ENCODE assay signal across 9 cellular contexts in the genomic region with DNA sequence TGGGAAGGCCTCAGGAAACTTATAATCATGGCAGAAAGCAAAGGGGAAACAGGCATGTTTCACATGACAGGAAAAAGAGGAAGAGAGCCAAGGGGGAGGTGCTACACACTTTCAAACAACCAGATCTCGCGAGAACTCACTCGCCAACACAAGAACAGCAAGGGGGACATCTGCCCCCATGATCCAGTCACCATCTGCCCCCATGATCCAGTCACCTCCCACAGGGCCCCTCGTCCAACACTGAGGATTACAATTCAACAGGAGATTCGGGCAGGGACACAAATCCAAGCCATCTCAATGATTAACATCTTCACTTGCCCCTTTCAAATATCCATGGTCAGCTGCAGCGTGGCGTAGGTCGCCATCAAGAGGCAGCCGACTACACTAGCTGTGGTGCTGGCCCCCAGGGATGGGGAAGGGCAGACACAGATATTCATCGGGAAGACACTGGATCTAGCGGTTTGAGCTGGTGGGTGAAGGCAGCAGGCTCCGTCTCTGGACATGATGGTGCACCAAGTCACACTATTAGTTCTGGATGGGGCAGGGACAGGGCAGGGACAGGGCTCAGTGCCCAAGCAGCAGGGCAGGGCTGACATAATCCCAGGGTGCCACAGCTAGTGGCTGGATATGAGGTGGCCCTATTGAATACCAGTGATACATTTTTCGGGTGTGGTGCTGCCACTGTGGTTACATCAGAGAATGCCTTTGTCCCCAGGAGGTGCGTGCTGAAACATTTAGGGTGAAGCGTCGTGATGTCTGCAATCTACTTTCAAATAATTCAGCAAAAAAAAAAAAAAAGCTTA. TPM values are rescaled to one million over a fixed set of nuclear protein-coding genes. Genes with fewer than 3 reads are reported as not detected.
DNase-seq lines count a peak whose midpoint lies in the region; ATAC-seq, FAIRE-seq and TF ChIP-seq lines count a peak whose summit lies in the region.
"Had no signal": no experiment of that assay in that cellular context is flagged by ENCODE, and none has a peak within 500 bp of the region (broad histone marks: within the 10 kb centered on the region; RNA-seq: fewer than 3 reads in every experiment).

No MANE protein-coding gene starts in this region.

- DNase-seq in A549 (ENCODE audit: low read depth in 1 of 2, low spot score in 1 of 2) (peak; percentile 31 to 61), KBM-7 (peak; percentile 54), SK-N-DZ (ENCODE audit: low spot score) (peak; percentile 99), iPS-NIHi11 (ENCODE audit: low spot score) (peak; percentile 59), GOT3 (lab: John Stamatoyannopoulos, UW) (no peak)

- H3K4me3 ChIP-seq in A549 = no peak overlapping the region
- H3K4me3 ChIP-seq: BLaER1 had no signal

- peak; percentile 43 to 49; a peak in 4 of 5 replicates for TF ChIP-seq RAD21 in A549 (conservative IDR thresholded peaks at IDR 0.05 in 1 of 2, IDR thresholded peaks at IDR 0.05 in 1 of 2)

- H3K4me2 ChIP-seq in A549 = peak overlapping the region; percentile 70
- H3K4me2 ChIP-seq: BLaER1 had no signal

- FAIRE-seq in A549 (lab: Jason Lieb, UNC) = no peak

- ATAC-seq in A549 (peak; percentile 82 to 85; a peak in 5 of 6 replicates), GM19023 (IDR thresholded peaks at IDR 0.05; ENCODE audit: unreplicated experiment) (no peak), HG02970 (IDR thresholded peaks at IDR 0.05; ENCODE audit: low FRiP score, unreplicated experiment) (no peak), HG03159 (IDR thresholded peaks at IDR 0.05; ENCODE audit: unreplicated experiment) (no peak)

- CTCF ChIA-PET in A549 (lab: Yijun Ruan, JAX) = interaction anchor here (0.8 to 1.2 kb wide), 4 partner anchors 14 to 69 kb away, joined by 3 to 4 read pairs (median 4); no protein-coding TSS in a partner anchor

- TF ChIP-seq CTCF in A549 (IDR thresholded peaks at IDR 0.05) = peak; percentile 26; the same call in 1 of the 3 replicates

- WGBS in A549 (ENCODE audit: missing lambda C conversion rate) = 46% methylated on average over 15 of the region's 16 CpGs

- peaks cover 17% of the 10 kb centered on the region for H3K4me1 ChIP-seq in A549

- TF ChIP-seq EP300 in A549 (IDR thresholded peaks at IDR 0.05) = no peak

- H3K9me3 ChIP-seq in A549 = no peaks in the 10 kb centered on the region

- in situ Hi-C loops in KBM-7 (cut with MboI; ENCODE audit: low pct_unique_long_range_greater_than_20kb, low sequenced_read_pairs) = no loop called here

- no peak for TF ChIP-seq POLR2A in A549 (IDR thresholded peaks at IDR 0.05; ENCODE audit: low read length)

- H3K27ac ChIP-seq in A549 = peak overlapping the region; percentile 66 to 74
- H3K27ac ChIP-seq: BLaER1 had no signal

- POLR2A ChIA-PET in A549 (lab: Yijun Ruan, JAX) = no interaction called here

TF ChIP-seq in A549, 52 proteins besides CTCF, POLR2A, EP300 and RAD21:
- TF ChIP-seq CHD2 (IDR thresholded peaks at IDR 0.05; ENCODE audit: low read length, partially characterized antibody) (peak; percentile 53), CHD4 (IDR thresholded peaks at IDR 0.05; ENCODE audit: borderline replicate concordance) (no peak)
- TF ChIP-seq, protein P1, sequence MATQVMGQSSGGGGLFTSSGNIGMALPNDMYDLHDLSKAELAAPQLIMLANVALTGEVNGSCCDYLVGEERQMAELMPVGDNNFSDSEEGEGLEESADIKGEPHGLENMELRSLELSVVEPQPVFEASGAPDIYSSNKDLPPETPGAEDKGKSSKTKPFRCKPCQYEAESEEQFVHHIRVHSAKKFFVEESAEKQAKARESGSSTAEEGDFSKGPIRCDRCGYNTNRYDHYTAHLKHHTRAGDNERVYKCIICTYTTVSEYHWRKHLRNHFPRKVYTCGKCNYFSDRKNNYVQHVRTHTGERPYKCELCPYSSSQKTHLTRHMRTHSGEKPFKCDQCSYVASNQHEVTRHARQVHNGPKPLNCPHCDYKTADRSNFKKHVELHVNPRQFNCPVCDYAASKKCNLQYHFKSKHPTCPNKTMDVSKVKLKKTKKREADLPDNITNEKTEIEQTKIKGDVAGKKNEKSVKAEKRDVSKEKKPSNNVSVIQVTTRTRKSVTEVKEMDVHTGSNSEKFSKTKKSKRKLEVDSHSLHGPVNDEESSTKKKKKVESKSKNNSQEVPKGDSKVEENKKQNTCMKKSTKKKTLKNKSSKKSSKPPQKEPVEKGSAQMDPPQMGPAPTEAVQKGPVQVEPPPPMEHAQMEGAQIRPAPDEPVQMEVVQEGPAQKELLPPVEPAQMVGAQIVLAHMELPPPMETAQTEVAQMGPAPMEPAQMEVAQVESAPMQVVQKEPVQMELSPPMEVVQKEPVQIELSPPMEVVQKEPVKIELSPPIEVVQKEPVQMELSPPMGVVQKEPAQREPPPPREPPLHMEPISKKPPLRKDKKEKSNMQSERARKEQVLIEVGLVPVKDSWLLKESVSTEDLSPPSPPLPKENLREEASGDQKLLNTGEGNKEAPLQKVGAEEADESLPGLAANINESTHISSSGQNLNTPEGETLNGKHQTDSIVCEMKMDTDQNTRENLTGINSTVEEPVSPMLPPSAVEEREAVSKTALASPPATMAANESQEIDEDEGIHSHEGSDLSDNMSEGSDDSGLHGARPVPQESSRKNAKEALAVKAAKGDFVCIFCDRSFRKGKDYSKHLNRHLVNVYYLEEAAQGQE (IDR thresholded peaks at IDR 0.05) = 0 out of 2 replicates have a peak, but pooled peaks have one; percentile 26

RNA-seq across cellular contexts. Expression of a gene that starts 31.6 kb away (rescaled TPM):
- 9.0 and 10.8 TPM in 2 replicates for polyA plus RNA-seq in A549 (2011; rRNA removed)
- 28.9 and 33.7 TPM in 2 replicates for polyA plus RNA-seq in A549 (2012; cell fraction: cytosol; rRNA removed)
- 29.8 and 39.4 TPM in 2 replicates for polyA plus RNA-seq in A549 (2012; cell fraction: nucleus; rRNA removed)
- polyA plus RNA-seq in A549 (2017; fragmentation: RNase III; extraction: RNeasy Plus Mini Kit Qiagen cat#74134 plus additional on column Dnase treatment) = 15.7 to 19.0 TPM (median 18.0 TPM) in 3 replicates
- polyA minus RNA-seq in A549 (2011; rRNA and poly(A)+ RNA removed) = 11.9 and 13.0 TPM in 2 replicates
- polyA plus RNA-seq in SK-N-DZ (2014; cell fraction: cytosol; rRNA removed) = 757 and 774 TPM in 2 replicates
- 230 and 363 TPM in 2 replicates for polyA plus RNA-seq in SK-N-DZ (2014; cell fraction: nucleus; rRNA removed)

RNA-seq across cellular contexts. Expression of a gene that starts 38.6 kb away (rescaled TPM):
- polyA plus RNA-seq in A549 (2011; rRNA removed) (19.7 and 23.9 TPM in 2 replicates), A549 (2017; fragmentation: RNase III; extraction: RNeasy Plus Mini Kit Qiagen cat#74134 plus additional on column Dnase treatment) (45.7 to 61.7 TPM (median 47.4 TPM) in 3 replicates)
- polyA plus RNA-seq in A549 (2012; cell fraction: cytosol; rRNA removed) = 88.0 and 101 TPM in 2 replicates
- 93.4 and 129 TPM in 2 replicates for polyA plus RNA-seq in A549 (2012; cell fraction: nucleus; rRNA removed)
- 30.2 and 31.5 TPM in 2 replicates for polyA minus RNA-seq in A549 (2011; rRNA and poly(A)+ RNA removed)
- 173 and 229 TPM in 2 replicates for polyA plus RNA-seq in SK-N-DZ (2014; cell fraction: cytosol; rRNA removed)
- polyA plus RNA-seq in SK-N-DZ (2014; cell fraction: nucleus; rRNA removed) = 78.9 and 98.7 TPM in 2 replicates

Comparison
In these comparisons a context has a peak if more than half of its experiments do, and no peak if none do; other contexts are left out.
1. ATAC-seq: peak in A549 (2 of 2); none in GM19023 (single experiment), HG02970 (single experiment) and HG03159 (single experiment).